In genomic region chr16:29961479-29962343, GRCh38 we compare ENCODE assay signal across 8 cellular contexts. TPM values are rescaled to one million over a fixed set of nuclear protein-coding genes. Genes with fewer than 3 reads are reported as not detected.
A peak's percentile ranks its signal among the peaks of the same experiment; 100 is the strongest.
DNase-seq lines count a peak whose midpoint lies in the region; ATAC-seq, FAIRE-seq and TF ChIP-seq lines count a peak whose summit lies in the region.

Gene TMEM219, plus strand, starts transcription at chr16:29962079. Its CDS starts 1,065 bp downstream, at chr16:29963144.

- no peaks in the 10 kb centered on the region for H3K9me2 ChIP-seq in OCI-LY1 (ENCODE audit: low read depth, low read length)

- H3K27me3 ChIP-seq in OCI-LY1 (ENCODE audit: insufficient read depth, low read length) = no peaks in the 10 kb centered on the region
- H3K27me3 ChIP-seq in endothelial cell of umbilical vein (ENCODE audit: control insufficient read depth in 2 of 2, insufficient read depth in 2 of 2, low read length in 2 of 2) = no peaks in the 10 kb centered on the region

- POLR2A ChIA-PET in endothelial cell of umbilical vein (lab: Charles Lee) = interaction anchor here (2.9 kb wide), 1 partner anchor 12 kb away, joined by 14 read pairs; the partner anchor contains the start of gene TAOK2

- TF ChIP-seq CTCF in OCI-LY1 (IDR thresholded peaks at IDR 0.05; ENCODE audit: low read length) (peak; percentile 23; the same call in 1 of the 2 replicates), endothelial cell of umbilical vein (IDR thresholded peaks at IDR 0.05; ENCODE audit: extremely low read depth in 1 of 2, insufficient read depth in 1 of 2, low read depth in 1 of 2, low read length in 2 of 2) (peak; percentile 27 to 43)

- no TSS peak for BruUV-seq in endothelial cell of umbilical vein (replicated peaks; lab: Mats Ljungman, UMichigan)

- H3K9ac ChIP-seq in OCI-LY1 (ENCODE audit: low read length) (peak within 1 kb of the TSS; percentile 77), endothelial cell of umbilical vein (replicated peaks; ENCODE audit: extremely low read depth, insufficient read depth, low read length) (peak within 1 kb of the TSS; percentile 83)

- peak; percentile 89 for ATAC-seq in GM21360 (IDR thresholded peaks at IDR 0.05; ENCODE audit: unreplicated experiment)

- no peak for TF ChIP-seq POLR2A in endothelial cell of umbilical vein (IDR thresholded peaks at IDR 0.05; ENCODE audit: low read depth, low read length)

- dilution Hi-C loops in endothelial cell of umbilical vein (cut with MboI; ENCODE audit: extremely low pct_ligation_motif_present, low sequenced_read_pairs) = no loop called here

- FAIRE-seq in endothelial cell of umbilical vein (lab: Jason Lieb, UNC) = peak; percentile 35

- H2AFZ ChIP-seq in OCI-LY1 (ENCODE audit: low read length) = peak within 1 kb of the TSS; percentile 70; the same call in 1 of the 2 replicates
- peak within 1 kb of the TSS; percentile 88 for H2AFZ ChIP-seq in endothelial cell of umbilical vein (ENCODE audit: low read depth, low read length)

- intact Hi-C loops in endothelial cell of umbilical vein (cut with micrococcal nuclease) = loop anchor here (1.0 kb wide), 3 partner anchors 12 to 98 kb away; partner anchors contain the start of genes CDIPT, HIRIP3 and TAOK2

- no peaks in the 10 kb centered on the region for H3K9me1 ChIP-seq in endothelial cell of umbilical vein (replicated peaks; ENCODE audit: control insufficient read depth, extremely low read depth, insufficient read depth, low read length)

- H3K4me3 ChIP-seq in OCI-LY1 (ENCODE audit: low read depth, low read length, poor library complexity, severe bottlenecking) = peak within 1 kb of the TSS; percentile 67
- H3K4me3 ChIP-seq in endothelial cell of umbilical vein (replicated peaks in 1 of 3; ENCODE audit: insufficient read depth in 1 of 3, low read depth in 1 of 3, low read length in 3 of 3) = peak within 1 kb of the TSS; percentile 63 to 82 (median 76)

- H3K4me1 ChIP-seq in OCI-LY1 (ENCODE audit: insufficient read depth, low read length, severe bottlenecking) = peaks cover 15% of the 10 kb centered on the region
- peaks cover 15% of the 10 kb centered on the region for H3K4me1 ChIP-seq in endothelial cell of umbilical vein (ENCODE audit: control insufficient read depth, extremely low read depth, insufficient read depth, low read length)

- H3K36me3 ChIP-seq in OCI-LY1 (ENCODE audit: insufficient read depth, low read length) (no peaks in the 10 kb centered on the region), endothelial cell of umbilical vein (ENCODE audit: control insufficient read depth in 2 of 2, extremely low read depth in 1 of 2, insufficient read depth in 2 of 2, low read length in 2 of 2) (no peaks in the 10 kb centered on the region)

- CTCF ChIA-PET in endothelial cell of umbilical vein (lab: Charles Lee) = interaction anchor here (0.5 to 3.8 kb wide), 18 partner anchors 8 to 261 kb away, joined by 3 to 16 read pairs (median 5); partner anchors contain the start of genes ASPHD1, KCTD13 and TAOK2

- H3K4me2 ChIP-seq in OCI-LY1 (ENCODE audit: low read length) (peak within 1 kb of the TSS; percentile 89), endothelial cell of umbilical vein (ENCODE audit: insufficient read depth, low read length) (peak within 1 kb of the TSS; percentile 93)

- no peaks in the 10 kb centered on the region for H3K79me2 ChIP-seq in OCI-LY1 (ENCODE audit: insufficient read depth, low read length)
- H3K79me2 ChIP-seq in endothelial cell of umbilical vein (ENCODE audit: control insufficient read depth, insufficient read depth, low read length) = peaks cover 2% of the 10 kb centered on the region

- H3F3A ChIP-seq in OCI-LY1 (ENCODE audit: insufficient read depth, low read length) = no peaks in the 10 kb centered on the region

- H4K20me1 ChIP-seq in OCI-LY1 (ENCODE audit: insufficient read depth, low read length) (no peaks in the 10 kb centered on the region), endothelial cell of umbilical vein (replicated peaks; ENCODE audit: control insufficient read depth, extremely low read depth, insufficient read depth, low read length) (no peaks in the 10 kb centered on the region)

- H3K9me3 ChIP-seq in OCI-LY1 (ENCODE audit: low read length) (no peaks in the 10 kb centered on the region), endothelial cell of umbilical vein (replicated peaks; ENCODE audit: control insufficient read depth, insufficient read depth, low read length) (no peaks in the 10 kb centered on the region)

- DNase-seq in COLO668 (lab: John Stamatoyannopoulos, UW; ENCODE audit: unreplicated experiment) = peak; percentile 94
- peak in 73 of 76 experiments; percentile 43 to 93 (median 81) for DNase-seq in HUDEP-2 (lab: John Stamatoyannopoulos, UW; ENCODE audit: unreplicated experiment in 76 of 76)
- peak; percentile 95 for DNase-seq in activated CD8-positive, alpha-beta memory T cell treated with anti-CD3 and anti-CD28 coated beads, Interleukin-2, amount 50 U/mL, for 4 hours
- DNase-seq in endothelial cell of umbilical vein (ENCODE audit: low read depth, low spot score) = peak; percentile 92
- peak; percentile 90 for DNase-seq in middle frontal gyrus (ENCODE audit: extremely low spot score, low spot score)
- DNase-seq in stimulated activated CD8-positive, alpha-beta memory T cell treated with anti-CD3 and anti-CD28 coated beads, Interleukin-2, amount 100 ng/mL, for 48 hours (ENCODE audit: low read depth in 2 of 2) = peak; percentile 89 to 95

- peak within 1 kb of the TSS; percentile 15 for H3K27ac ChIP-seq in OCI-LY1 (ENCODE audit: low read depth, low read length, poor library complexity, severe bottlenecking)
- H3K27ac ChIP-seq in endothelial cell of umbilical vein (ENCODE audit: insufficient read depth, low read depth, low read length) = peak within 1 kb of the TSS; percentile 70

TF ChIP-seq in endothelial cell of umbilical vein, 7 proteins besides CTCF, POLR2A, EP300 and RAD21:
- TF ChIP-seq POLR2AphosphoS5 (IDR thresholded peaks at IDR 0.05; ENCODE audit: insufficient read depth, low read depth, low read length) (peak; percentile 83), FOS (IDR thresholded peaks at IDR 0.05; ENCODE audit: borderline replicate concordance, insufficient read depth, low read length) (no peak)

RNA-seq across cellular contexts. Expression of gene TMEM219, which starts in this region (rescaled TPM):
- 99.4 and 110 TPM in 2 replicates for total RNA-seq in endothelial cell of umbilical vein
- 182 and 201 TPM in 2 replicates for polyA plus RNA-seq in endothelial cell of umbilical vein
- polyA plus RNA-seq in endothelial cell of umbilical vein (2011; cell fraction: cytosol; rRNA removed) = 108 and 128 TPM in 2 replicates
- polyA plus RNA-seq in endothelial cell of umbilical vein (2011; cell fraction: nucleus; rRNA removed) = 182 and 187 TPM in 2 replicates
- 101 and 131 TPM in 2 replicates for polyA plus RNA-seq in endothelial cell of umbilical vein (2012)
- polyA minus RNA-seq in endothelial cell of umbilical vein = 76.4 and 77.6 TPM in 2 replicates
- polyA minus RNA-seq in endothelial cell of umbilical vein (2011; cell fraction: cytosol; rRNA and poly(A)+ RNA removed) = 22.7 TPM
- 29.9 and 34.0 TPM in 2 replicates for polyA minus RNA-seq in endothelial cell of umbilical vein (2011; cell fraction: nucleus; rRNA and poly(A)+ RNA removed)

Comparison
In these comparisons a context has a peak if more than half of its experiments do, and no peak if none do; other contexts are left out.
1. Peak in every context shown above with its lines: DNase-seq, ATAC-seq, H3K4me3 ChIP-seq and H3K27ac ChIP-seq.